1 cellular context compared by ENCODE assay signal in genomic region chr20:1801551-1801950, GRCh38.
TF ChIP-seq lines count a peak whose summit lies in the region.

No MANE protein-coding gene starts in this region.

TF ChIP-seq in H1, 55 proteins besides CTCF, POLR2A, EP300 and RAD21 (continued from another document):
- TF ChIP-seq ATF3 (IDR thresholded peaks at IDR 0.05; ENCODE audit: insufficient read depth, low read depth, low read length) (no peak), TBP (IDR thresholded peaks at IDR 0.05; ENCODE audit: low read depth, low read length) (no peak), RFX5 (IDR thresholded peaks at IDR 0.05; ENCODE audit: borderline replicate concordance, low read depth, low read length) (no peak)
TF ChIP-seq in H1: peak in this region for 0.
